In genomic region chr3:34882764-34883163, GRCh38 we compare ENCODE assay signal across 1 cellular context.
TF ChIP-seq lines count a peak whose summit lies in the region.

No MANE protein-coding gene starts in this region.

TF ChIP-seq in GM23338, 12 proteins besides CTCF, POLR2A, EP300 and RAD21 (continued from another document):
- TF ChIP-seq ZNF462 (CRISPR knock-in tag; IDR thresholded peaks at IDR 0.05) (no peak), EZH2 (IDR thresholded peaks at IDR 0.05; ENCODE audit: low read depth, unreplicated experiment) (no peak), POLR2AphosphoS5 (IDR thresholded peaks at IDR 0.05; ENCODE audit: low read depth) (no peak), JUNB (IDR thresholded peaks at IDR 0.05; ENCODE audit: unreplicated experiment) (no peak), ETS1 (IDR thresholded peaks at IDR 0.05) (no peak)
